In genomic region chr16:69565611-69566436, GRCh38 we compare ENCODE assay signal across 1 cellular context.
TF ChIP-seq lines count a peak whose summit lies in the region.

NFAT5 (plus strand) TSS chr16:69565966; CDS start chr16:69566302, 336 bp downstream.

TF ChIP-seq in GM12878, 131 proteins besides CTCF, POLR2A, EP300 and RAD21 (continued from another document and continues in another):
- TF ChIP-seq BCL3 (IDR thresholded peaks at IDR 0.05; ENCODE audit: borderline replicate concordance, insufficient read depth, low read depth, low read length, poor library complexity, severe bottlenecking), result peak; percentile 81
- TF ChIP-seq MLLT1 (IDR thresholded peaks at IDR 0.05), result no peak
- TF ChIP-seq NR2C1 (IDR thresholded peaks at IDR 0.05), result peak; percentile 22; the same call in 1 of the 2 replicates
- no peak for TF ChIP-seq RAD51 (IDR thresholded peaks at IDR 0.05)
- TF ChIP-seq EGR1 (IDR thresholded peaks at IDR 0.05; ENCODE audit: borderline replicate concordance in 1 of 2, low read depth in 2 of 2, low read length in 2 of 2), result peak; percentile 19 to 86
- TF ChIP-seq, protein P1, sequence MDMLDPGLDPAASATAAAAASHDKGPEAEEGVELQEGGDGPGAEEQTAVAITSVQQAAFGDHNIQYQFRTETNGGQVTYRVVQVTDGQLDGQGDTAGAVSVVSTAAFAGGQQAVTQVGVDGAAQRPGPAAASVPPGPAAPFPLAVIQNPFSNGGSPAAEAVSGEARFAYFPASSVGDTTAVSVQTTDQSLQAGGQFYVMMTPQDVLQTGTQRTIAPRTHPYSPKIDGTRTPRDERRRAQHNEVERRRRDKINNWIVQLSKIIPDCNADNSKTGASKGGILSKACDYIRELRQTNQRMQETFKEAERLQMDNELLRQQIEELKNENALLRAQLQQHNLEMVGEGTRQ (IDR thresholded peaks at IDR 0.05; ENCODE audit: borderline replicate concordance, low read depth, low read length), result no peak
- no peak for TF ChIP-seq FOXM1 (IDR thresholded peaks at IDR 0.05; ENCODE audit: low read depth, low read length)
- TF ChIP-seq E2F4 (IDR thresholded peaks at IDR 0.05; ENCODE audit: low read depth, low read length), result no peak
- peak; percentile 57; the same call in 1 of the 2 replicates for TF ChIP-seq STAT1 (conservative IDR thresholded peaks at IDR 0.05)
- peak; percentile 48; the same call in 1 of the 2 replicates for TF ChIP-seq REST (IDR thresholded peaks at IDR 0.05; ENCODE audit: low read depth, low read length)
- peak; percentile 56 for TF ChIP-seq RUNX3 (IDR thresholded peaks at IDR 0.05; ENCODE audit: low read length)
- TF ChIP-seq BMI1 (IDR thresholded peaks at IDR 0.05; ENCODE audit: borderline replicate concordance), result no peak
- TF ChIP-seq, protein P2, sequence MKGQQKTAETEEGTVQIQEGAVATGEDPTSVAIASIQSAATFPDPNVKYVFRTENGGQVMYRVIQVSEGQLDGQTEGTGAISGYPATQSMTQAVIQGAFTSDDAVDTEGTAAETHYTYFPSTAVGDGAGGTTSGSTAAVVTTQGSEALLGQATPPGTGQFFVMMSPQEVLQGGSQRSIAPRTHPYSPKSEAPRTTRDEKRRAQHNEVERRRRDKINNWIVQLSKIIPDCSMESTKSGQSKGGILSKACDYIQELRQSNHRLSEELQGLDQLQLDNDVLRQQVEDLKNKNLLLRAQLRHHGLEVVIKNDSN (IDR thresholded peaks at IDR 0.05; ENCODE audit: borderline replicate concordance, extremely low read length, insufficient read depth, low read depth, low read length), result peak; percentile 20
- no peak for TF ChIP-seq TCF3 (IDR thresholded peaks at IDR 0.05; ENCODE audit: borderline replicate concordance, insufficient read depth, low read depth, low read length)
- TF ChIP-seq ZNF217 (IDR thresholded peaks at IDR 0.05), result no peak
- no peak for TF ChIP-seq BCLAF1 (IDR thresholded peaks at IDR 0.05)
- no peak for TF ChIP-seq ZBTB4 (CRISPR knock-in tag; IDR thresholded peaks at IDR 0.05)
- peak; percentile 64; the same call in 1 of the 2 replicates for TF ChIP-seq SREBF1 (IDR thresholded peaks at IDR 0.05; ENCODE audit: low read length)
- no peak for TF ChIP-seq CHD1 (IDR thresholded peaks at IDR 0.05; ENCODE audit: low read depth, low read length)
- TF ChIP-seq GABPA (IDR thresholded peaks at IDR 0.05; ENCODE audit: low read depth), result no peak
- no peak for TF ChIP-seq ATF7 (IDR thresholded peaks at IDR 0.05; ENCODE audit: low read depth)
- no peak for TF ChIP-seq CEBPB (IDR thresholded peaks at IDR 0.05; ENCODE audit: borderline replicate concordance in 1 of 2, low read depth in 2 of 2, low read length in 2 of 2)
- TF ChIP-seq MYB (IDR thresholded peaks at IDR 0.05; ENCODE audit: borderline replicate concordance, low read depth, low read length), result no peak
- TF ChIP-seq NFIC (IDR thresholded peaks at IDR 0.05; ENCODE audit: low read depth, low read length), result no peak
- peak; percentile 80; the same call in 1 of the 2 replicates for TF ChIP-seq POLR2AphosphoS2 (IDR thresholded peaks at IDR 0.05; ENCODE audit: low read depth, low read length)
- TF ChIP-seq, protein P3, sequence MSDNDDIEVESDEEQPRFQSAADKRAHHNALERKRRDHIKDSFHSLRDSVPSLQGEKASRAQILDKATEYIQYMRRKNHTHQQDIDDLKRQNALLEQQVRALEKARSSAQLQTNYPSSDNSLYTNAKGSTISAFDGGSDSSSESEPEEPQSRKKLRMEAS (IDR thresholded peaks at IDR 0.05; ENCODE audit: low read depth, low read length), result no peak; the same call in 1 of the 2 replicates
- TF ChIP-seq ZNF687 (IDR thresholded peaks at IDR 0.05), result 0 out of 2 replicates have a peak, but pooled peaks have one; percentile 75
- TF ChIP-seq SRF (IDR thresholded peaks at IDR 0.05; ENCODE audit: low read depth in 2 of 2, low read length in 2 of 2), result peak; percentile 60 to 62; a peak in 2 of 4 replicates
- TF ChIP-seq IRF4 (IDR thresholded peaks at IDR 0.05; ENCODE audit: low read depth, low read length), result no peak
- TF ChIP-seq ZNF207 (IDR thresholded peaks at IDR 0.05; ENCODE audit: borderline replicate concordance), result peak; percentile 39; the same call in 1 of the 2 replicates
- TF ChIP-seq ZSCAN29 (IDR thresholded peaks at IDR 0.05), result no peak
- peak; percentile 58 for TF ChIP-seq HCFC1 (IDR thresholded peaks at IDR 0.05; ENCODE audit: low read length)
- no peak for TF ChIP-seq MEF2B (IDR thresholded peaks at IDR 0.05; ENCODE audit: partially characterized antibody, poor library complexity, severe bottlenecking)
- TF ChIP-seq NFYA (IDR thresholded peaks at IDR 0.05; ENCODE audit: borderline replicate concordance, low read depth, low read length), result no peak
